8 cellular contexts compared by ENCODE assay signal in the genomic region with DNA sequence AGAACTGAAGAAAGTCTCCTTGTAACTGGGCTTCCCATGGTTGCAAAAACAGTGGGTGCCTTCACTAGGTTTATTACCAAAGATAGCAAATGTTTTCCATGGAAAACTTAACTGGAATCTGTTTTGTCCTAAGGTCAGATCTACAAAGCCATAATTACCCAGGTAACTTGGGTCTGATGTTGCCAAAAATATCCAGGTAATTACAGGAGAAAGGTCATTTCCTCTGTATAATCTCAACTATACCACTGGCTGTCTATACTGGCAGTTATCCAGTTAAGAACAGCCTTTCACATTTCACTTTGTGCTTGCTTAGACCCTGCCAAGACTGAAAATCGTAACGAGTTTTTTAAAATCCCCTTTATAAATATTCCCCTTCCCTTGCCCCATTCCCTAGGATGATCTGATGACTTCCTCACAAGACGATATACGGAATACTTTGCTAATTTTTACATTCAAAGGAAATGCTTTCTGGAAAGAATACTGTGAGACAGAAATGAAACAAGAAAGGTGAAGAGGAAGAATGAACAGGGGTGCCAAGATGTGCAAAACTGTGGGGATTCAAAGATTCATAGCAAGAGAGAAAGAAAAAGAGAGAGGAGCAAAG.
DNase-seq lines count a peak whose midpoint lies in the region; ATAC-seq and TF ChIP-seq lines count a peak whose summit lies in the region.

No MANE protein-coding gene starts in this region.

- H3K36me3 ChIP-seq in cardiac muscle cell (no peaks in the 10 kb centered on the region), body of pancreas (replicated peaks in 1 of 2; ENCODE audit: insufficient read depth in 1 of 2, low read depth in 2 of 2) (no peaks in the 10 kb centered on the region), upper lobe of left lung (no peaks in the 10 kb centered on the region)

- peak overlapping the region; percentile 9 for H3K27ac Mint-ChIP-seq in memory B cell

- H3K4me1 Mint-ChIP-seq in memory B cell: peaks cover 14% of the 10 kb centered on the region

- H3K27ac ChIP-seq in cardiac muscle cell (peak overlapping the region; percentile 50), body of pancreas (peak overlapping the region in 3 of 4 donors; percentile 54 to 65 (median 59)), upper lobe of left lung (peak overlapping the region in 3 of 4 donors; percentile 60 to 75 (median 70))

- DNase-seq in cardiac muscle cell (ENCODE audit: low read depth in 1 of 2, low spot score in 1 of 2): no peak
- DNase-seq in Right ventricle myocardium inferior (ENCODE audit: missing footprints): no peak
- no peak for DNase-seq in body of pancreas
- no peak for DNase-seq in memory B cell (ENCODE audit: low spot score in 2 of 2)
- no peak for DNase-seq in upper lobe of left lung
- DNase-seq in cerebellar nuclear complex (lab: John Stamatoyannopoulos, UW): no peak
- DNase-seq in epidermal melanocyte (ENCODE audit: insufficient read length, low spot score): no peak

- ATAC-seq in Right ventricle myocardium inferior (no peak), body of pancreas (no peak), memory B cell (ENCODE audit: low read depth) (no peak), upper lobe of left lung (ENCODE audit: low FRiP score in 2 of 2) (no peak), GM21515 (IDR thresholded peaks at IDR 0.05; ENCODE audit: unreplicated experiment) (no peak)

- TF ChIP-seq EP300 in upper lobe of left lung (IDR thresholded peaks at IDR 0.05): no peak

- intact Hi-C loops in Right ventricle myocardium inferior (cut with DNase I): loop anchor here (5.0 kb wide), 1 partner anchor 316 kb away; no protein-coding TSS in a partner anchor
- intact Hi-C loops in body of pancreas (cut with DNase I): no loop called here

- TF ChIP-seq CTCF in cardiac muscle cell (IDR thresholded peaks at IDR 0.05; ENCODE audit: low read depth, low read length) (no peak), body of pancreas (IDR thresholded peaks at IDR 0.05) (no peak), upper lobe of left lung (IDR thresholded peaks at IDR 0.05) (no peak)

- H3K9me3 ChIP-seq in cardiac muscle cell (ENCODE audit: low read depth): no peaks in the 10 kb centered on the region
- H3K9me3 ChIP-seq in body of pancreas: no peaks in the 10 kb centered on the region
- no peaks in the 10 kb centered on the region for H3K9me3 ChIP-seq in upper lobe of left lung

- TF ChIP-seq POLR2A in body of pancreas (IDR thresholded peaks at IDR 0.05) (no peak), upper lobe of left lung (IDR thresholded peaks at IDR 0.05) (no peak)

- H3K4me3 ChIP-seq in cardiac muscle cell (no peak overlapping the region), body of pancreas (no peak overlapping the region), upper lobe of left lung (peak overlapping the region in 3 of 4 donors; percentile 19 to 44 (median 24))

- H3K27me3 ChIP-seq in cardiac muscle cell: no peaks in the 10 kb centered on the region
- H3K27me3 ChIP-seq in body of pancreas: no peaks in the 10 kb centered on the region
- no peaks in the 10 kb centered on the region for H3K27me3 ChIP-seq in upper lobe of left lung

- no peaks in the 10 kb centered on the region for H3K9me3 Mint-ChIP-seq in memory B cell

- H3K4me3 Mint-ChIP-seq in memory B cell: peak overlapping the region; percentile 69

- H3K4me1 ChIP-seq in cardiac muscle cell (ENCODE audit: low read depth) (peaks cover 76% of the 10 kb centered on the region), body of pancreas (peaks cover 23% of the 10 kb centered on the region), upper lobe of left lung (peaks cover 23 to 53% (median 36%) of the 10 kb centered on the region in 4 donors)

- 13 to 19% methylated on average over 4 of the region's 4 CpGs for WGBS in body of pancreas, 2 donors
- WGBS in upper lobe of left lung, 2 donors: 17 to 25% methylated on average over 4 of the region's 4 CpGs

- H3K27me3 Mint-ChIP-seq in memory B cell: peaks cover 19% of the 10 kb centered on the region

- H3K36me3 Mint-ChIP-seq in memory B cell: no peaks in the 10 kb centered on the region

Comparison
In these comparisons a context has a peak if more than half of its experiments do, and no peak if none do; other contexts are left out.
1. H3K4me3 ChIP-seq: peak in upper lobe of left lung (3 of 4); none in cardiac muscle cell (single experiment) and body of pancreas (0 of 2).
2. Peak in every context shown above with its lines, with median percentiles within 50 percentile points of each other: H3K27ac ChIP-seq.